9 cellular contexts compared by ENCODE assay signal in the genomic region with DNA sequence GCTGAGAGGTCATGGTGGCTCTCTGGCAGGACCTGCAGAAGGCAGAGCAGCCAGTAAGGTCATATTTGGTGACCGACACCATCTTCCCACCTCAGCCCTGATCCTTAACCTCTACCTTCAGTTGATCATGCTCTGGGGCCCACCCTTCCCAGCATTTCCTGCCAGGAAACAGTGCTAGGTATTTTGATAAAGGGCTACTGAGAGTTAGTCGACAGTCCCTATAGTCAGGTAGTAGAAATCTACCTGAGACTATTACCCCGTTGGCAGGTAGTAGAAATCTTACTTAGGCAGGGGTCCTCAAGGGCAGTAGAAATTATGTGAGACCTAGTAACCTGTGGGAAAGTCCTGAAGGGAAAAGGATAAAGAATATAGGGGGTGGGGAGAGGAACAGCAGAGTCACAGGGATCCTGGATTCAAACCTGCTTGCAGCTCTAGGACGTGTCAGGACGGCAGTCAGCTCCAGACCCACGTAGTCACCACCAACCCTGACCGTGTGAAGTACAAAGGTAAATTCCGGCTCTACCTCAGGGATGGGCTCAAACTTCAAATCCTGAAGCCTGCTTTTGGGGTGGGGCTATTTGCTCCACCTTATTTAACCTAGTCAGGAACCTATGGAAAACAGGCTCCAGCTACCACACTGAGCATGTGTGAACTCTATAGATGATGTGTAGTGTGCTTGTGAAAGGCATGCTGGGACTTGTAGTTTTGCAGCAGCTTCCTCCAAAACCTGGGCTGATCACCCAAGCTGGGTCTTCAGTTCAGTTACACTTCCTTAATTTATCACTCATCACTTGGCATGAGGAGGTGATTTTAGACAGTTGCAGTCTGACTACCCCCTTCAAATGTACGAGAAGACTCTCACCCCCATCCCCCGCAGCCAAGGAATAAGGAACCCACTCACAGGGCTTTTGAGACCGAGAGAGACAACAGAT. TPM values are rescaled to one million over a fixed set of nuclear protein-coding genes. Genes with fewer than 3 reads are reported as not detected.
DNase-seq lines count a peak whose midpoint lies in the region; ATAC-seq and TF ChIP-seq lines count a peak whose summit lies in the region.
"Had no signal": no experiment of that assay in that cellular context is flagged by ENCODE, and none has a peak within 500 bp of the region (broad histone marks: within the 10 kb centered on the region; RNA-seq: fewer than 3 reads in every experiment).

A gene with protein sequence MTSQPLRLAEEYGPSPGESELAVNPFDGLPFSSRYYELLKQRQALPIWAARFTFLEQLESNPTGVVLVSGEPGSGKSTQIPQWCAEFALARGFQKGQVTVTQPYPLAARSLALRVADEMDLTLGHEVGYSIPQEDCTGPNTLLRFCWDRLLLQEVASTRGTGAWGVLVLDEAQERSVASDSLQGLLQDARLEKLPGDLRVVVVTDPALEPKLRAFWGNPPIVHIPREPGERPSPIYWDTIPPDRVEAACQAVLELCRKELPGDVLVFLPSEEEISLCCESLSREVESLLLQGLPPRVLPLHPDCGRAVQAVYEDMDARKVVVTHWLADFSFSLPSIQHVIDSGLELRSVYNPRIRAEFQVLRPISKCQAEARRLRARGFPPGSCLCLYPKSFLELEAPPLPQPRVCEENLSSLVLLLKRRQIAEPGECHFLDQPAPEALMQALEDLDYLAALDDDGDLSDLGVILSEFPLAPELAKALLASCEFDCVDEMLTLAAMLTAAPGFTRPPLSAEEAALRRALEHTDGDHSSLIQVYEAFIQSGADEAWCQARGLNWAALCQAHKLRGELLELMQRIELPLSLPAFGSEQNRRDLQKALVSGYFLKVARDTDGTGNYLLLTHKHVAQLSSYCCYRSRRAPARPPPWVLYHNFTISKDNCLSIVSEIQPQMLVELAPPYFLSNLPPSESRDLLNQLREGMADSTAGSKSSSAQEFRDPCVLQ (minus strand): TSS at position 515 of the 932 bp plus-strand sequence. CDS start 502 bp downstream, at position 13.

- H3K27me3 Mint-ChIP-seq in activated CD4-positive, alpha-beta T cell treated with anti-CD3 and anti-CD28 coated beads for 36 hours, result peaks cover 5% of the 10 kb centered on the region
- no peaks in the 10 kb centered on the region for H3K27me3 Mint-ChIP-seq in activated naive CD8-positive, alpha-beta T cell treated with anti-CD3 and anti-CD28 coated beads for 36 hours
- H3K27me3 Mint-ChIP-seq in effector memory CD8-positive, alpha-beta T cell, result peaks cover 3 to 5% of the 10 kb centered on the region in 2 donors

- H2AK5ac ChIP-seq in trophoblast cell (ENCODE audit: low read length), result no peak within 1 kb of the TSS

- H3K36me3 ChIP-seq in trophoblast cell (ENCODE audit: control insufficient read depth in 1 of 2, insufficient read depth in 2 of 2, low read length in 2 of 2) (peaks cover 20 to 28% of the 10 kb centered on the region in 2 experiments), heart left ventricle (peaks cover 0 to 32% (median 27%) of the 10 kb centered on the region in 9 donors)

- H3K9me3 ChIP-seq in trophoblast cell (ENCODE audit: insufficient read depth, low read depth, low read length), result no peaks in the 10 kb centered on the region
- H3K9me3 ChIP-seq in heart left ventricle, result no peaks in the 10 kb centered on the region

- peak; percentile 41 for DNase-seq in activated CD4-positive, alpha-beta T cell treated with anti-CD3 and anti-CD28 coated beads for 36 hours
- no peak for DNase-seq in activated CD4-positive, alpha-beta T cell treated with anti-CD3 and anti-CD28 coated beads, Interleukin-2, amount 50 U/mL, for 48 hours
- DNase-seq in Kasumi-1 (lab: John Stamatoyannopoulos, UW) (peak; percentile 68 to 75), trophoblast cell (peak; percentile 72 to 75), heart left ventricle (no peak)
- no peak for DNase-seq in activated naive CD8-positive, alpha-beta T cell treated with anti-CD3 and anti-CD28 coated beads for 36 hours
- no peak for DNase-seq in effector memory CD8-positive, alpha-beta T cell

- intact Hi-C loops in activated CD4-positive, alpha-beta T cell treated with anti-CD3 and anti-CD28 coated beads for 36 hours (cut with DNase I, micrococcal nuclease), result no loop called here
- intact Hi-C loops in heart left ventricle (cut with DNase I), result loop anchor here in 1 of 10 donors (5.0 kb wide), 1 partner anchor 39 kb away; no protein-coding TSS in a partner anchor

- WGBS in trophoblast cell (ENCODE audit: extremely low coverage, insufficient coverage, insufficient read length), result no CpG with 5 or more reads among the region's 11 CpGs
- WGBS in heart left ventricle, 4 donors, result 87 to 92% (median 89%) methylated on average over 11 of the region's 11 CpGs

- H3K4me1 ChIP-seq in trophoblast cell (ENCODE audit: control insufficient read depth in 1 of 2, insufficient read depth in 2 of 2, low read length in 2 of 2) (peaks cover 9 to 13% of the 10 kb centered on the region in 2 experiments), heart left ventricle (peaks cover under 1 to 25% (median 17%) of the 10 kb centered on the region in 12 donors)

- H3K9ac ChIP-seq in trophoblast cell (ENCODE audit: low read length), result no peak within 1 kb of the TSS

- no peak within 1 kb of the TSS for H4K91ac ChIP-seq in trophoblast cell (ENCODE audit: low read depth, low read length)

- peaks cover 39% of the 10 kb centered on the region for H3K36me3 Mint-ChIP-seq in activated CD4-positive, alpha-beta T cell treated with anti-CD3 and anti-CD28 coated beads for 36 hours (ENCODE audit: low read depth)
- H3K36me3 Mint-ChIP-seq in activated naive CD8-positive, alpha-beta T cell treated with anti-CD3 and anti-CD28 coated beads for 36 hours, result peaks cover 47% of the 10 kb centered on the region
- H3K36me3 Mint-ChIP-seq in effector memory CD8-positive, alpha-beta T cell (ENCODE audit: insufficient read depth), result peaks cover 42% of the 10 kb centered on the region

- no peak for TF ChIP-seq POLR2A in heart left ventricle (IDR thresholded peaks at IDR 0.05)

- H3K79me2 ChIP-seq in trophoblast cell (ENCODE audit: control insufficient read depth, insufficient read depth, low read length, poor library complexity), result peaks cover 13% of the 10 kb centered on the region

- H3K4me2 ChIP-seq in trophoblast cell (ENCODE audit: low read length), result no peak within 1 kb of the TSS

- H3K14ac ChIP-seq in trophoblast cell (ENCODE audit: low read length), result no peak within 1 kb of the TSS

- H3K4me3 ChIP-seq in trophoblast cell (ENCODE audit: low read depth, low read length) (no peak within 1 kb of the TSS), heart left ventricle (no peak within 1 kb of the TSS)
- H3K4me3 ChIP-seq: SK-N-MC had no signal

- no peak within 1 kb of the TSS for H2BK120ac ChIP-seq in trophoblast cell (ENCODE audit: insufficient read depth, low read length, poor library complexity)

- H3K9me3 Mint-ChIP-seq in activated CD4-positive, alpha-beta T cell treated with anti-CD3 and anti-CD28 coated beads for 36 hours (ENCODE audit: low read depth), result no peaks in the 10 kb centered on the region
- peaks cover 2% of the 10 kb centered on the region for H3K9me3 Mint-ChIP-seq in activated naive CD8-positive, alpha-beta T cell treated with anti-CD3 and anti-CD28 coated beads for 36 hours
- no peaks in the 10 kb centered on the region for H3K9me3 Mint-ChIP-seq in effector memory CD8-positive, alpha-beta T cell

- H3K27ac Mint-ChIP-seq in activated CD4-positive, alpha-beta T cell treated with anti-CD3 and anti-CD28 coated beads for 36 hours, result peak within 1 kb of the TSS; percentile 6
- peak within 1 kb of the TSS; percentile 52 for H3K27ac Mint-ChIP-seq in activated naive CD8-positive, alpha-beta T cell treated with anti-CD3 and anti-CD28 coated beads for 36 hours
- H3K27ac Mint-ChIP-seq in effector memory CD8-positive, alpha-beta T cell, result no peak within 1 kb of the TSS

- peak within 1 kb of the TSS; percentile 13 for H3K4me3 Mint-ChIP-seq in activated CD4-positive, alpha-beta T cell treated with anti-CD3 and anti-CD28 coated beads for 36 hours
- H3K4me3 Mint-ChIP-seq in activated naive CD8-positive, alpha-beta T cell treated with anti-CD3 and anti-CD28 coated beads for 36 hours, result peak within 1 kb of the TSS; percentile 5
- no peak within 1 kb of the TSS for H3K4me3 Mint-ChIP-seq in effector memory CD8-positive, alpha-beta T cell

- no peak within 1 kb of the TSS for H4K12ac ChIP-seq in trophoblast cell (ENCODE audit: low read depth, low read length)

- H2AFZ ChIP-seq in trophoblast cell (ENCODE audit: insufficient read depth, low read length, poor library complexity), result no peak within 1 kb of the TSS

- H3K27ac ChIP-seq in trophoblast cell (ENCODE audit: low read depth, low read length) (no peak within 1 kb of the TSS), heart left ventricle (no peak within 1 kb of the TSS)
- H3K27ac ChIP-seq: SK-N-MC had no signal

- CTCF ChIA-PET in activated CD4-positive, alpha-beta T cell treated with anti-CD3 and anti-CD28 coated beads for 36 hours (lab: Charles Lee), result interaction anchor here (0.7 to 1.1 kb wide), 3 partner anchors 42 to 53 kb away, joined by 3 to 6 read pairs (median 5); a partner anchor contains a TSS

- H3K23ac ChIP-seq in trophoblast cell (ENCODE audit: low read length), result no peak within 1 kb of the TSS

- H2BK5ac ChIP-seq in trophoblast cell (ENCODE audit: low read depth, low read length, poor library complexity), result no peak within 1 kb of the TSS

- H3K18ac ChIP-seq in trophoblast cell (ENCODE audit: low read length), result no peak within 1 kb of the TSS

- H3K27me3 ChIP-seq in trophoblast cell (ENCODE audit: insufficient read depth, low read length) (no peaks in the 10 kb centered on the region), heart left ventricle (peaks cover 0 to 4% (median 0%) of the 10 kb centered on the region in 9 donors)

- POLR2A ChIA-PET in activated CD4-positive, alpha-beta T cell treated with anti-CD3 and anti-CD28 coated beads for 36 hours (lab: Charles Lee), result interaction anchor here (0.6 to 1.2 kb wide), 5 partner anchors 10 to 71 kb away, joined by 3 to 4 read pairs (median 4); a partner anchor contains a TSS

- no peak within 1 kb of the TSS for H3K4ac ChIP-seq in trophoblast cell (ENCODE audit: low read depth, low read length)

- no peak within 1 kb of the TSS for H2BK12ac ChIP-seq in trophoblast cell (ENCODE audit: low read length)

- peaks cover 11% of the 10 kb centered on the region for H3K79me1 ChIP-seq in trophoblast cell (ENCODE audit: low read length)

- peak within 1 kb of the TSS; percentile 26 for H4K8ac ChIP-seq in trophoblast cell (ENCODE audit: low read depth, low read length)

- H3K4me1 Mint-ChIP-seq in activated CD4-positive, alpha-beta T cell treated with anti-CD3 and anti-CD28 coated beads for 36 hours, result peaks cover 23% of the 10 kb centered on the region
- peaks cover 25% of the 10 kb centered on the region for H3K4me1 Mint-ChIP-seq in activated naive CD8-positive, alpha-beta T cell treated with anti-CD3 and anti-CD28 coated beads for 36 hours
- peaks cover 16 to 28% of the 10 kb centered on the region in 2 donors for H3K4me1 Mint-ChIP-seq in effector memory CD8-positive, alpha-beta T cell (ENCODE audit: low read depth in 2 of 2)

- ATAC-seq in activated CD4-positive, alpha-beta T cell treated with anti-CD3 and anti-CD28 coated beads for 36 hours, result no peak
- no peak for ATAC-seq in effector memory CD8-positive, alpha-beta T cell (replicated peaks)
- no peak for ATAC-seq in GM19397 (IDR thresholded peaks at IDR 0.05; ENCODE audit: unreplicated experiment)
- ATAC-seq in heart left ventricle, result no peak

- TF ChIP-seq CTCF in heart left ventricle (IDR thresholded peaks at IDR 0.05), result no peak

RNA-seq across cellular contexts. Expression of the gene that starts here (rescaled TPM):
- under 1 TPM; 0.40 to 0.41 TPM for total RNA-seq in activated CD4-positive, alpha-beta T cell treated with anti-CD3 and anti-CD28 coated beads for 36 hours
- under 1 TPM; 0.16 to 0.27 TPM for total RNA-seq in activated naive CD8-positive, alpha-beta T cell treated with anti-CD3 and anti-CD28 coated beads for 36 hours
- 0.68 and 0.85 TPM in 2 replicates for polyA plus RNA-seq in trophoblast cell (2013)
- total RNA-seq in heart left ventricle, result not detected
- not detected for polyA plus RNA-seq in heart left ventricle

Comparison
In these comparisons a context has a peak if more than half of its experiments do, and no peak if none do; other contexts are left out.
1. Peak in DNase-seq in activated CD4-positive, alpha-beta T cell treated with anti-CD3 and anti-CD28 coated beads for 36 hours; RNA of the gene not detected or under 1 TPM.
2. DNase-seq: peak in Kasumi-1 (2 of 2) and trophoblast cell (2 of 2); none in activated CD4-positive, alpha-beta T cell treated with anti-CD3 and anti-CD28 coated beads, Interleukin-2, amount 50 U/mL, for 48 hours (0 of 2), activated naive CD8-positive, alpha-beta T cell treated with anti-CD3 and anti-CD28 coated beads for 36 hours (single experiment), effector memory CD8-positive, alpha-beta T cell (0 of 3) and heart left ventricle (0 of 5).
3. H3K27ac Mint-ChIP-seq: peak in activated CD4-positive, alpha-beta T cell treated with anti-CD3 and anti-CD28 coated beads for 36 hours (single experiment) and activated naive CD8-positive, alpha-beta T cell treated with anti-CD3 and anti-CD28 coated beads for 36 hours (single experiment); none in effector memory CD8-positive, alpha-beta T cell (0 of 2).
4. H3K4me3 Mint-ChIP-seq: peak in activated CD4-positive, alpha-beta T cell treated with anti-CD3 and anti-CD28 coated beads for 36 hours (single experiment) and activated naive CD8-positive, alpha-beta T cell treated with anti-CD3 and anti-CD28 coated beads for 36 hours (single experiment); none in effector memory CD8-positive, alpha-beta T cell (0 of 2).